Comparison of ENCODE assay signal across 20 cellular contexts in the genomic region with DNA sequence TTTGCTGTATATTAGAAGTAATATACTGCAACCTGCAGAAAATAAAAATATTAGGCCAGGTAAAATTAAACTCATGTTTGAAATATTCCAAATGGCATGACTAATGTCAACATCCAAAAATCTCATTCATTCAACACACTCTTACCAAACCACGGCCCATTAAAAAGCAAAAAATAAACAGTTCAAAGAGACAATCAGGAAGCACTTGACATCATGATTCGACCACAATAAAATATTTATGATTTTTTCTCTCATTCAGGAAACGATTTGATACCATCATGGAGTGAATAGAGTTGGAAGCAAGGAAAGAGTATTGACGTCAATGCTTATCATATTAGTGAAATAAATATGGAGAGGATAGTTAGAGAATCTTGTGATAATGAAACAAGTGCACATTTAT.
DNase-seq lines count a peak whose midpoint lies in the region; ATAC-seq and TF ChIP-seq lines count a peak whose summit lies in the region.
"Had no signal": no experiment of that assay in that cellular context is flagged by ENCODE, and none has a peak within 500 bp of the region (broad histone marks: within the 10 kb centered on the region; RNA-seq: fewer than 3 reads in every experiment).

No MANE protein-coding gene starts in this region.

- peaks cover 6% of the 10 kb centered on the region for H3K4me1 ChIP-seq in PC-3 (ENCODE audit: insufficient read depth, low read length)
- H3K4me1 ChIP-seq in HAP-1: no peaks in the 10 kb centered on the region
- H3K4me1 ChIP-seq: Peyer's patch had no signal

- peak overlapping the region; percentile 43 for H3K27ac ChIP-seq in PC-3 (ENCODE audit: low read length)
- H3K27ac ChIP-seq: GM23248, Peyer's patch had no signal

- no peaks in the 10 kb centered on the region for H3K9me3 ChIP-seq in PC-3 (ENCODE audit: low read length)
- H3K9me3 ChIP-seq in HAP-1: no peaks in the 10 kb centered on the region
- H3K9me3 ChIP-seq: Peyer's patch had no signal

- no peak overlapping the region for H3K4me2 ChIP-seq in PC-3 (ENCODE audit: low read length)

- in situ Hi-C loops in HAP-1 (cut with MboI; ENCODE audit: low sequenced_read_pairs): no loop called here

- H3F3A ChIP-seq in PC-3 (ENCODE audit: low read length, unreplicated experiment): no peaks in the 10 kb centered on the region

- DNase-seq in DMS153 treated with DMSO at 0.1 percent for 48 hours (lab: John Stamatoyannopoulos, UW; ENCODE audit: unreplicated experiment): peak; percentile 46
- peak; percentile 24 for DNase-seq in NCI-H1092 (lab: John Stamatoyannopoulos, UW)
- peak; percentile 35 for DNase-seq in NCI-H2196 treated with DMSO at 0.1 percent for 48 hours (lab: John Stamatoyannopoulos, UW; ENCODE audit: unreplicated experiment)
- DNase-seq in PC-3: peak; percentile 79
- DNase-seq in HAP-1 (ENCODE audit: low spot score in 2 of 2): no peak
- no peak for DNase-seq in NCI-H446 (lab: John Stamatoyannopoulos, UW)
- no peak for DNase-seq in NCI-H1694 treated with DMSO at 0.1 percent for 48 hours (lab: John Stamatoyannopoulos, UW)
- DNase-seq: C1 segment of cervical spinal cord; CD8-positive, alpha-beta memory T cell; GDM1; GM23248; Kasumi-1; MM.1S; NCI-H187; NCI-H2171 treated with DMSO at 0.1 percent for 48 hours; NCI-H524; Peyer's patch; T1000 had no signal

- intact Hi-C loops in PC-3 (cut with micrococcal nuclease): loop anchor here (2.0 kb wide), 1 partner anchor 119 kb away; no protein-coding TSS in a partner anchor

- POLR2A ChIA-PET in PC-3 (lab: Charles Lee; ENCODE audit: unreplicated experiment): interaction anchor here (0.6 kb wide), 1 partner anchor 828 kb away, joined by 7 read pairs; no protein-coding TSS in a partner anchor

- no TSS peak for BruUV-seq in PC-3 (replicated peaks; lab: Mats Ljungman, UMichigan)

- H3K9me2 ChIP-seq in PC-3 (replicated peaks; ENCODE audit: low read length): no peaks in the 10 kb centered on the region

- peaks cover 11% of the 10 kb centered on the region; the same call in 1 of the 2 replicates for H3K27me3 ChIP-seq in PC-3 (ENCODE audit: low read length)
- no peaks in the 10 kb centered on the region for H3K27me3 ChIP-seq in HAP-1 (ENCODE audit: low read depth)
- H3K27me3 ChIP-seq: Peyer's patch had no signal

- H2AFZ ChIP-seq in PC-3 (ENCODE audit: low read length): no peak overlapping the region
- H2AFZ ChIP-seq: GM23248 had no signal

- no peaks in the 10 kb centered on the region for H4K20me1 ChIP-seq in PC-3 (ENCODE audit: low read length)

- TF ChIP-seq CTCF in PC-3 (conservative IDR thresholded peaks at IDR 0.05; ENCODE audit: low read depth, low read length): no peak

- H3K9ac ChIP-seq in PC-3 (ENCODE audit: low read length): no peak overlapping the region
- H3K9ac ChIP-seq: GM23248 had no signal

- CTCF ChIA-PET in PC-3 (lab: Charles Lee): no interaction called here

- H3K4me3 ChIP-seq in PC-3 (ENCODE audit: low read length) (no peak overlapping the region), HAP-1 (no peak overlapping the region)
- H3K4me3 ChIP-seq: GM23248, Peyer's patch had no signal

- no peaks in the 10 kb centered on the region for H3K79me2 ChIP-seq in PC-3 (ENCODE audit: low read length)

- H3K36me3 ChIP-seq in PC-3 (ENCODE audit: low read depth, low read length): no peaks in the 10 kb centered on the region
- no peaks in the 10 kb centered on the region for H3K36me3 ChIP-seq in HAP-1 (replicated peaks)
- H3K36me3 ChIP-seq: Peyer's patch had no signal

- peak; percentile 84 for ATAC-seq in PC-3
- ATAC-seq in GM21367 (IDR thresholded peaks at IDR 0.05; ENCODE audit: unreplicated experiment): no peak
- ATAC-seq: HCT116 had no signal

Comparison
In these comparisons a context has a peak if more than half of its experiments do, and no peak if none do; other contexts are left out.
1. DNase-seq: peak in DMS153 treated with DMSO at 0.1 percent for 48 hours (single experiment), NCI-H1092 (single experiment), NCI-H2196 treated with DMSO at 0.1 percent for 48 hours (single experiment) and PC-3 (single experiment); none in HAP-1 (0 of 2), NCI-H446 (0 of 2) and NCI-H1694 treated with DMSO at 0.1 percent for 48 hours (single experiment).